In the genomic region with DNA sequence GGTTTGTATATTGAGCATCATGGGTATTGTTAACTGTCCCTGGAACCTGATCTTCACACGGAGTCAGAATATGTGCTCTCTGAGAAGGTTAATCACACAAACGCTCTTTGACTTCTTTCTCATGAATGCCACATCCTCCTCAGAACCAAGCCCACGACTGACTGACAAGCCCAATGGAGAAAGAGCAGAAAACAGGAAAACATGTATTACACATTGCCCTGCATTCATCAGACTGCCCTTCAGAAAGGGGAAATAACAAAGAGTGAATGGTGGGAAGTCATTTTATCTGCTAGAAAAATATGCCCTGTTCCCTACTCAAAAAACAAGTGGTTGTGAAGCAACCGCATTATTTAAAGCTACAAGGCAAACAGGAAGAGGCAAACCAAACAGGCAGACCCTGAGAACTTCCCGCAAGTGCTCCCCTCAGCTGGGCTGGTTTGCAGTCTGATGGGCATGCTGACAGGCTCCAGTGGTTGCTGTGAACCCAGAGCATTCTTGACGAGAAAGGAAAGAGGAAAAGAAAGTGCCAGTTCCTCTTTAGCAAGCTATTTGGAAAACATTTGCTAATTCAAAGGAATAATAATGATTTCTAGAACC, we compare ENCODE assay signal across 8 cellular contexts.
A peak's percentile ranks its signal among the peaks of the same experiment; 100 is the strongest.
DNase-seq lines count a peak whose midpoint lies in the region; ATAC-seq and TF ChIP-seq lines count a peak whose summit lies in the region.

No MANE protein-coding gene starts in this region.

- no peaks in the 10 kb centered on the region for H3K79me2 ChIP-seq in smooth muscle cell (ENCODE audit: low read depth)

- H3K4me3 ChIP-seq in smooth muscle cell: no peak overlapping the region

- H3K4me1 Mint-ChIP-seq in T-helper 2 cell treated with Interferon-gamma antibody and Interleukin-4, amounts not matched to agents 5 μg/mL and 100 μg/mL, for 36 hours (ENCODE audit: low read depth): no peaks in the 10 kb centered on the region
- H3K4me1 Mint-ChIP-seq in activated T-helper 17 cell treated with anti-CD3 and anti-CD28 coated beads, Interleukin-2, amount 50 U/mL, for 72 hours: no peaks in the 10 kb centered on the region

- no peaks in the 10 kb centered on the region for H3K4me1 ChIP-seq in smooth muscle cell (ENCODE audit: low read depth)

- ATAC-seq in GM18502 (IDR thresholded peaks at IDR 0.05; ENCODE audit: poor library complexity, unreplicated experiment) (peak; percentile 84), HG02763 (IDR thresholded peaks at IDR 0.05; ENCODE audit: unreplicated experiment) (peak; percentile 74)
- no peak for ATAC-seq in activated T-helper 17 cell treated with anti-CD3 and anti-CD28 coated beads, Interleukin-2, amount 50 U/mL, for 72 hours (replicated peaks)

- no peaks in the 10 kb centered on the region for H3F3A ChIP-seq in smooth muscle cell (ENCODE audit: low read depth)

- WGBS in smooth muscle cell (ENCODE audit: low lambda C conversion rate): 87% methylated on average over 6 of the region's 6 CpGs

- H3K27me3 ChIP-seq in smooth muscle cell (ENCODE audit: low read depth): no peaks in the 10 kb centered on the region

- H2AFZ ChIP-seq in smooth muscle cell (ENCODE audit: low read depth): no peak overlapping the region

- no peaks in the 10 kb centered on the region for H3K9me3 ChIP-seq in smooth muscle cell (replicated peaks; ENCODE audit: low read depth)

- H3K27me3 Mint-ChIP-seq in T-helper 2 cell treated with Interferon-gamma antibody and Interleukin-4, amounts not matched to agents 5 μg/mL and 100 μg/mL, for 36 hours (ENCODE audit: low read depth): peaks cover 2% of the 10 kb centered on the region
- H3K27me3 Mint-ChIP-seq in activated T-helper 17 cell treated with anti-CD3 and anti-CD28 coated beads, Interleukin-2, amount 50 U/mL, for 72 hours: peaks cover 3% of the 10 kb centered on the region

- no peaks in the 10 kb centered on the region for H3K36me3 ChIP-seq in smooth muscle cell (ENCODE audit: low read depth)

- no peaks in the 10 kb centered on the region for H4K20me1 ChIP-seq in smooth muscle cell (ENCODE audit: low read depth)

- no peak overlapping the region for H3K4me2 ChIP-seq in smooth muscle cell

- no peaks in the 10 kb centered on the region for H3K36me3 Mint-ChIP-seq in T-helper 2 cell treated with Interferon-gamma antibody and Interleukin-4, amounts not matched to agents 5 μg/mL and 100 μg/mL, for 36 hours (ENCODE audit: low read depth)
- no peaks in the 10 kb centered on the region for H3K36me3 Mint-ChIP-seq in activated T-helper 17 cell treated with anti-CD3 and anti-CD28 coated beads, Interleukin-2, amount 50 U/mL, for 72 hours (ENCODE audit: low read depth)

- TF ChIP-seq CTCF in smooth muscle cell (IDR thresholded peaks at IDR 0.05; ENCODE audit: borderline replicate concordance, insufficient read depth, poor library complexity, severe bottlenecking): no peak

- H3K27ac ChIP-seq in smooth muscle cell (ENCODE audit: low read depth): no peak overlapping the region

- peak; percentile 21 for DNase-seq in T-helper 2 cell treated with Interferon-gamma antibody and Interleukin-4, amounts not matched to agents 5 μg/mL and 100 μg/mL, for 36 hours (ENCODE audit: low spot score)
- peak; percentile 95 to 96 for DNase-seq in lung microvascular endothelial cell (ENCODE audit: low read depth in 2 of 2)
- no peak for DNase-seq in HuH-7 (ENCODE audit: low spot score)
- no peak for DNase-seq in A172 (ENCODE audit: low spot score)
- DNase-seq in smooth muscle cell (lab: John Stamatoyannopoulos, UW; ENCODE audit: unreplicated experiment): no peak

- no peak overlapping the region for H3K27ac Mint-ChIP-seq in T-helper 2 cell treated with Interferon-gamma antibody and Interleukin-4, amounts not matched to agents 5 μg/mL and 100 μg/mL, for 36 hours
- H3K27ac Mint-ChIP-seq in activated T-helper 17 cell treated with anti-CD3 and anti-CD28 coated beads, Interleukin-2, amount 50 U/mL, for 72 hours: no peak overlapping the region

- H3K9me3 Mint-ChIP-seq in T-helper 2 cell treated with Interferon-gamma antibody and Interleukin-4, amounts not matched to agents 5 μg/mL and 100 μg/mL, for 36 hours: no peaks in the 10 kb centered on the region
- no peaks in the 10 kb centered on the region for H3K9me3 Mint-ChIP-seq in activated T-helper 17 cell treated with anti-CD3 and anti-CD28 coated beads, Interleukin-2, amount 50 U/mL, for 72 hours

- H3K9ac ChIP-seq in smooth muscle cell (ENCODE audit: low read depth): no peak overlapping the region

- H3K4me3 Mint-ChIP-seq in T-helper 2 cell treated with Interferon-gamma antibody and Interleukin-4, amounts not matched to agents 5 μg/mL and 100 μg/mL, for 36 hours: no peak overlapping the region
- no peak overlapping the region for H3K4me3 Mint-ChIP-seq in activated T-helper 17 cell treated with anti-CD3 and anti-CD28 coated beads, Interleukin-2, amount 50 U/mL, for 72 hours

Comparison
In these comparisons a context has a peak if more than half of its experiments do, and no peak if none do; other contexts are left out.
1. DNase-seq: peak in T-helper 2 cell treated with Interferon-gamma antibody and Interleukin-4, amounts not matched to agents 5 μg/mL and 100 μg/mL, for 36 hours (single experiment) and lung microvascular endothelial cell (2 of 2); none in HuH-7 (single experiment), A172 (single experiment) and smooth muscle cell (single experiment).